ENCODE assay signal across 9 cellular contexts in genomic region chr21:33268736-33269441, GRCh38. TPM values are rescaled to one million over a fixed set of nuclear protein-coding genes. Genes with fewer than 3 reads are reported as not detected.
A peak's percentile ranks its signal among the peaks of the same experiment; 100 is the strongest.
DNase-seq lines count a peak whose midpoint lies in the region; ATAC-seq and TF ChIP-seq lines count a peak whose summit lies in the region.
"Had no signal": no experiment of that assay in that cellular context is flagged by ENCODE, and none has a peak within 500 bp of the region (broad histone marks: within the 10 kb centered on the region; RNA-seq: fewer than 3 reads in every experiment).

No MANE protein-coding gene starts in this region.

- H2AFZ ChIP-seq in HCT116 (ENCODE audit: low read depth, low read length, poor library complexity, severe bottlenecking) = no peak overlapping the region
- H2AFZ ChIP-seq in osteoblast (ENCODE audit: low read length) = no peak overlapping the region

- H4K20me1 ChIP-seq in HCT116 (ENCODE audit: insufficient read depth) (0 out of 2 replicates have a peak, but pooled peaks cover 4% of the 10 kb centered on the region), osteoblast (ENCODE audit: insufficient read depth, low read length) (peaks cover 9% of the 10 kb centered on the region)

- no peak overlapping the region for H3K4me3 ChIP-seq in HCT116 (replicated peaks in 1 of 2; ENCODE audit: low read depth in 1 of 2, low read length in 2 of 2)
- H3K4me3 ChIP-seq in left lung = no peak overlapping the region
- H3K4me3 ChIP-seq in osteoblast (ENCODE audit: insufficient read depth, low read length) = no peak overlapping the region
- H3K4me3 ChIP-seq: thoracic aorta had no signal

- ATAC-seq in GM18499 (IDR thresholded peaks at IDR 0.05; ENCODE audit: insufficient read depth, unreplicated experiment) (peak; percentile 74), HCT116 (peak; percentile 76), left lung (peak; percentile 61)

- BruUV-seq in HCT116 (replicated peaks; lab: Mats Ljungman, UMichigan) = no TSS peak

- RAD21 ChIA-PET in HCT116 (lab: Charles Lee; ENCODE audit: low non-redundant PET in 1 of 2, low total read pairs in 2 of 2, uncharacterized antibody in 2 of 2, unreplicated experiment in 2 of 2) = no interaction called here

- H3K36me3 ChIP-seq in HCT116 (ENCODE audit: control insufficient read depth in 1 of 2, insufficient read depth in 2 of 2, low read length in 2 of 2) (no peaks in the 10 kb centered on the region), left lung (peaks cover 0 to 58% of the 10 kb centered on the region in 2 donors), osteoblast (ENCODE audit: insufficient read depth, low read length) (peaks cover 34% of the 10 kb centered on the region)

- H3K27me3 ChIP-seq in HCT116 (ENCODE audit: insufficient read depth, low read length) = no peaks in the 10 kb centered on the region
- no peaks in the 10 kb centered on the region for H3K27me3 ChIP-seq in left lung
- H3K27me3 ChIP-seq in osteoblast (ENCODE audit: insufficient read depth, low read length) = no peaks in the 10 kb centered on the region

- TF ChIP-seq RAD21 in HCT116 (IDR thresholded peaks at IDR 0.05; ENCODE audit: low read depth) = peak; percentile 28; the same call in 1 of the 2 replicates

- TF ChIP-seq POLR2A in HCT116 (IDR thresholded peaks at IDR 0.05; ENCODE audit: borderline replicate concordance, extremely low read depth, insufficient read depth, insufficient read length) = no peak

- CTCF ChIA-PET in HCT116 (lab: Charles Lee) = interaction anchor here (0.7 kb wide), 1 partner anchor 139 kb away, joined by 4 read pairs; no protein-coding TSS in a partner anchor

- TF ChIP-seq CTCF in HCT116 (IDR thresholded peaks at IDR 0.05 in 2 of 3, conservative IDR thresholded peaks at IDR 0.05 in 1 of 3; ENCODE audit: borderline replicate concordance in 1 of 3, insufficient read depth in 1 of 3, low read depth in 2 of 3, low read length in 2 of 3) = peak in 2 of 3 experiments; percentile 21 to 27; a peak in 1 of 6 replicates
- TF ChIP-seq CTCF in left lung (IDR thresholded peaks at IDR 0.05) = no peak
- TF ChIP-seq CTCF in osteoblast (IDR thresholded peaks at IDR 0.05; ENCODE audit: extremely low read depth, low read depth, low read length) = no peak

- H3K9me3 ChIP-seq in HCT116 (ENCODE audit: control insufficient read depth in 1 of 2, insufficient read depth in 1 of 2, low read depth in 1 of 2, low read length in 2 of 2) (no peaks in the 10 kb centered on the region), left lung (no peaks in the 10 kb centered on the region), osteoblast (ENCODE audit: low read depth, low read length) (no peaks in the 10 kb centered on the region)
- H3K9me3 ChIP-seq: thoracic aorta had no signal

- H3K4me2 ChIP-seq in HCT116 (ENCODE audit: low read length) = peak overlapping the region; percentile 28
- no peak overlapping the region for H3K4me2 ChIP-seq in osteoblast (ENCODE audit: insufficient read depth, low read length)

- no peak overlapping the region for H3K9ac ChIP-seq in HCT116 (ENCODE audit: low read length)

- H3K27ac ChIP-seq in HCT116 (ENCODE audit: low read depth, low read length) (no peak overlapping the region), left lung (peak overlapping the region in 1 of 2 donors; percentile 90), osteoblast (ENCODE audit: low read depth, low read length) (no peak overlapping the region)
- H3K27ac ChIP-seq: thoracic aorta had no signal

- intact Hi-C loops in HCT116 (cut with micrococcal nuclease) (no loop called here), left lung (cut with DNase I) (no loop called here)

- H3K9me2 ChIP-seq in HCT116 (ENCODE audit: insufficient read depth) = no peaks in the 10 kb centered on the region

- peaks cover 15 to 34% of the 10 kb centered on the region in 2 experiments for H3K4me1 ChIP-seq in HCT116 (ENCODE audit: control insufficient read depth in 1 of 2, insufficient read depth in 2 of 2, low read length in 2 of 2)
- H3K4me1 ChIP-seq in left lung = peaks cover 14 to 73% of the 10 kb centered on the region in 2 donors
- peaks cover 16% of the 10 kb centered on the region for H3K4me1 ChIP-seq in osteoblast (ENCODE audit: insufficient read depth, low read length)

- H3K79me2 ChIP-seq in HCT116 (ENCODE audit: insufficient read depth, low read length) (no peaks in the 10 kb centered on the region), osteoblast (ENCODE audit: insufficient read depth, low read length) (peaks cover 22% of the 10 kb centered on the region)

- POLR2A ChIA-PET in HCT116 (lab: Charles Lee) = no interaction called here

- peak; percentile 90 for DNase-seq in HCT116 (ENCODE audit: low read depth, low spot score)
- DNase-seq in NCI-H1105 treated with DMSO at 0.1 percent for 48 hours (lab: John Stamatoyannopoulos, UW) = peak; percentile 90
- DNase-seq in activated CD4-positive, alpha-beta T cell treated with anti-CD3 and anti-CD28 coated beads, Interleukin-2, amount 50 U/mL, for 4 hours = peak; percentile 23 to 27
- peak; percentile 89 to 92 for DNase-seq in left lung
- DNase-seq in nucleus accumbens (lab: John Stamatoyannopoulos, UW) = no peak
- no peak for DNase-seq in Ammon's horn (ENCODE audit: low spot score)
- no peak for DNase-seq in osteoblast (ENCODE audit: insufficient read length, low spot score, missing footprints)

TF ChIP-seq in HCT116, 20 proteins besides CTCF, POLR2A, EP300 and RAD21 (continues in another document):
- TF ChIP-seq SRF (IDR thresholded peaks at IDR 0.05; ENCODE audit: low read depth) = no peak
- TF ChIP-seq SP1 (IDR thresholded peaks at IDR 0.05; ENCODE audit: low read depth) = peak; percentile 74; the same call in 1 of the 2 replicates
- no peak for TF ChIP-seq TCF7L2 (IDR thresholded peaks at IDR 0.05; ENCODE audit: borderline replicate concordance, extremely low read depth, insufficient read depth, insufficient read length)
- no peak for TF ChIP-seq YY1 (IDR thresholded peaks at IDR 0.05; ENCODE audit: extremely low read depth, insufficient replicate concordance, low read depth, low read length)
- peak; percentile 96 for TF ChIP-seq CBX3 (IDR thresholded peaks at IDR 0.05; ENCODE audit: low read depth)
- peak; percentile 40; the same call in 1 of the 2 replicates for TF ChIP-seq CEBPB (IDR thresholded peaks at IDR 0.05; ENCODE audit: low read depth)
- TF ChIP-seq JUND (IDR thresholded peaks at IDR 0.05) = peak; percentile 60
- peak; percentile 31; the same call in 1 of the 2 replicates for TF ChIP-seq FOSL1 (IDR thresholded peaks at IDR 0.05; ENCODE audit: low read depth)
- TF ChIP-seq MAX (IDR thresholded peaks at IDR 0.05) = peak; percentile 98
- no peak for TF ChIP-seq EZH2phosphoT487 (IDR thresholded peaks at IDR 0.05; ENCODE audit: borderline replicate concordance)
- peak; percentile 94 for TF ChIP-seq SIN3A (IDR thresholded peaks at IDR 0.05; ENCODE audit: low read depth)
- TF ChIP-seq REST (IDR thresholded peaks at IDR 0.05; ENCODE audit: low read depth) = no peak
- no peak for TF ChIP-seq ATF3 (IDR thresholded peaks at IDR 0.05)
- TF ChIP-seq EGR1 (IDR thresholded peaks at IDR 0.05; ENCODE audit: low read depth) = no peak
- TF ChIP-seq EZH2 (IDR thresholded peaks at IDR 0.05) = no peak
- no peak for TF ChIP-seq ELF1 (IDR thresholded peaks at IDR 0.05; ENCODE audit: borderline replicate concordance, low read depth)
- no peak for TF ChIP-seq ZFX (IDR thresholded peaks at IDR 0.05)
- peak; percentile 71 for TF ChIP-seq POLR2AphosphoS5 (IDR thresholded peaks at IDR 0.05; ENCODE audit: low read depth, low read length)
- TF ChIP-seq ZNF274 (IDR thresholded peaks at IDR 0.05; ENCODE audit: low read depth, low read length) = no peak

RNA-seq across cellular contexts. Expression of gene IL10RB, which starts 2.7 kb away (rescaled TPM):
- total RNA-seq in HCT116 (2021; ENCODE audit: unreplicated experiment) (13.7 TPM), left lung (10 to 100 TPM; 42.3 to 48.2 TPM), osteoblast (44.9 and 52.7 TPM in 2 replicates)
- polyA plus RNA-seq in HCT116 (2012) = 18.5 and 24.2 TPM in 2 replicates

RNA-seq across cellular contexts. Expression of gene IFNAR2, which starts 39.2 kb away (rescaled TPM):
- total RNA-seq in HCT116 (2021; ENCODE audit: unreplicated experiment) = 12.3 TPM
- polyA plus RNA-seq in HCT116 (2012) = 7.6 and 9.1 TPM in 2 replicates
- total RNA-seq in left lung = 10 to 100 TPM; 46.3 to 50.1 TPM
- 4.0 and 5.3 TPM in 2 replicates for total RNA-seq in osteoblast

RNA-seq across cellular contexts. Expression of gene IFNAR1, which starts 55.9 kb away (rescaled TPM):
- 20.5 TPM for total RNA-seq in HCT116 (2021; ENCODE audit: unreplicated experiment)
- polyA plus RNA-seq in HCT116 (2012) = 6.4 and 7.3 TPM in 2 replicates
- total RNA-seq in left lung = 10 to 100 TPM; 63.4 to 71.3 TPM
- 26.1 and 28.0 TPM in 2 replicates for total RNA-seq in osteoblast

Comparison
In these comparisons a context has a peak if more than half of its experiments do, and no peak if none do; other contexts are left out.
1. DNase-seq: peak in HCT116 (single experiment), NCI-H1105 treated with DMSO at 0.1 percent for 48 hours (single experiment), activated CD4-positive, alpha-beta T cell treated with anti-CD3 and anti-CD28 coated beads, Interleukin-2, amount 50 U/mL, for 4 hours (2 of 2) and left lung (2 of 2); none in nucleus accumbens (0 of 56), Ammon's horn (single experiment) and osteoblast (single experiment).
2. CTCF ChIP-seq: peak in HCT116 (2 of 3); none in left lung (0 of 2) and osteoblast (single experiment).
3. Peak in every context shown above with its lines, with median percentiles within 50 percentile points of each other: ATAC-seq.